In genomic region chr13:52024481-52024880, GRCh38 we compare ENCODE assay signal across 15 cellular contexts. TPM values are rescaled to one million over a fixed set of nuclear protein-coding genes. Genes with fewer than 3 reads are reported as not detected.
DNase-seq lines count a peak whose midpoint lies in the region; ATAC-seq, FAIRE-seq and TF ChIP-seq lines count a peak whose summit lies in the region.
"Had no signal": no experiment of that assay in that cellular context is flagged by ENCODE, and none has a peak within 500 bp of the region (broad histone marks: within the 10 kb centered on the region; RNA-seq: fewer than 3 reads in every experiment).

UTP14C (plus strand) TSS chr13:52024691; CDS start chr13:52028805, 4,114 bp downstream.

- H3F3A ChIP-seq in neural progenitor cell (ENCODE audit: low read depth): no peaks in the 10 kb centered on the region

- no peak within 1 kb of the TSS for H3K4me3 Mint-ChIP-seq in natural killer cell treated with Interleukin-12 subunit alpha and Interleukin-12 subunit beta and Interleukin-15 and Interleukin-18, amount 100 ng/mL, for 72 hours
- H3K4me3 Mint-ChIP-seq in natural killer cell (no peak within 1 kb of the TSS), neural progenitor cell (no peak within 1 kb of the TSS)

- H3K36me3 Mint-ChIP-seq in natural killer cell treated with Interleukin-12 subunit alpha and Interleukin-12 subunit beta and Interleukin-15 and Interleukin-18, amount 100 ng/mL, for 72 hours: peaks cover 43% of the 10 kb centered on the region
- H3K36me3 Mint-ChIP-seq in natural killer cell: peaks cover 23% of the 10 kb centered on the region
- H3K36me3 Mint-ChIP-seq in neural progenitor cell: peaks cover 72% of the 10 kb centered on the region

- H3K4me1 Mint-ChIP-seq in natural killer cell treated with Interleukin-12 subunit alpha and Interleukin-12 subunit beta and Interleukin-15 and Interleukin-18, amount 100 ng/mL, for 72 hours (ENCODE audit: low read depth in 2 of 2): peaks cover 24 to 32% of the 10 kb centered on the region in 2 donors
- H3K4me1 Mint-ChIP-seq in natural killer cell: peaks cover 39 to 42% of the 10 kb centered on the region in 2 donors
- H3K4me1 Mint-ChIP-seq in neural progenitor cell: no peaks in the 10 kb centered on the region

- H4K20me1 ChIP-seq in neural progenitor cell (ENCODE audit: low read depth): no peaks in the 10 kb centered on the region

- H3K36me3 ChIP-seq in neural progenitor cell: peaks cover 41% of the 10 kb centered on the region

- FAIRE-seq in frontal cortex (lab: Jason Lieb, UNC) (no peak), RCC 7860 (lab: Jason Lieb, UNC) (no peak)
- FAIRE-seq: pancreas, TTC549 had no signal

- H3K27ac Mint-ChIP-seq in natural killer cell treated with Interleukin-12 subunit alpha and Interleukin-12 subunit beta and Interleukin-15 and Interleukin-18, amount 100 ng/mL, for 72 hours: no peak within 1 kb of the TSS
- H3K27ac Mint-ChIP-seq in natural killer cell (no peak within 1 kb of the TSS), neural progenitor cell (no peak within 1 kb of the TSS)

- H2AFZ ChIP-seq in neural progenitor cell (replicated peaks): no peak within 1 kb of the TSS

- intact Hi-C loops in natural killer cell (cut with micrococcal nuclease): no loop called here

- DNase-seq in natural killer cell treated with Interleukin-12 subunit alpha and Interleukin-12 subunit beta and Interleukin-15 and Interleukin-18, amount 100 ng/mL, for 72 hours (ENCODE audit: low spot score): no peak
- DNase-seq in natural killer cell (no peak), frontal cortex (ENCODE audit: low spot score in 2 of 2) (no peak), neural progenitor cell (ENCODE audit: low spot score) (no peak), HT-29 (ENCODE audit: low spot score) (no peak), NCI-H2107 treated with DMSO at 0.1 percent for 48 hours (lab: John Stamatoyannopoulos, UW; ENCODE audit: unreplicated experiment) (no peak), RCC 7860 (ENCODE audit: low spot score) (no peak), NCI-H146 (lab: John Stamatoyannopoulos, UW) (no peak)
- DNase-seq: body of pancreas, DMS79 treated with DMSO at 0.1 percent for 48 hours, islet precursor cell, NCI-H2171 treated with DMSO at 0.1 percent for 48 hours, pancreas had no signal

- H3K9me3 Mint-ChIP-seq in natural killer cell treated with Interleukin-12 subunit alpha and Interleukin-12 subunit beta and Interleukin-15 and Interleukin-18, amount 100 ng/mL, for 72 hours: no peaks in the 10 kb centered on the region
- H3K9me3 Mint-ChIP-seq in natural killer cell (no peaks in the 10 kb centered on the region), neural progenitor cell (peaks cover 15% of the 10 kb centered on the region)

- H3K79me2 ChIP-seq in neural progenitor cell (ENCODE audit: low read depth): peaks cover 10% of the 10 kb centered on the region

- H3K27me3 ChIP-seq in neural progenitor cell: no peaks in the 10 kb centered on the region
- H3K27me3 ChIP-seq: body of pancreas, pancreas had no signal

- H3K4me2 ChIP-seq in neural progenitor cell: no peak within 1 kb of the TSS

- H3K9me3 ChIP-seq in neural progenitor cell (ENCODE audit: low read depth): peaks cover 5% of the 10 kb centered on the region
- H3K9me3 ChIP-seq: body of pancreas, pancreas had no signal

- H3K9ac ChIP-seq in neural progenitor cell: no peak within 1 kb of the TSS

- H3K27ac ChIP-seq in neural progenitor cell: no peak within 1 kb of the TSS
- H3K27ac ChIP-seq: pancreas had no signal

- no peaks in the 10 kb centered on the region for H3K27me3 Mint-ChIP-seq in natural killer cell treated with Interleukin-12 subunit alpha and Interleukin-12 subunit beta and Interleukin-15 and Interleukin-18, amount 100 ng/mL, for 72 hours
- H3K27me3 Mint-ChIP-seq in natural killer cell (ENCODE audit: low read depth in 2 of 2): no peaks in the 10 kb centered on the region
- H3K27me3 Mint-ChIP-seq in neural progenitor cell (ENCODE audit: insufficient read depth, low read depth): no peaks in the 10 kb centered on the region

- ATAC-seq in natural killer cell treated with Interleukin-12 subunit alpha and Interleukin-12 subunit beta and Interleukin-15 and Interleukin-18, amount 100 ng/mL, for 72 hours: no peak
- no peak for ATAC-seq in natural killer cell
- ATAC-seq: body of pancreas, esophagus mucosa had no signal

- no peaks in the 10 kb centered on the region for H3K4me1 ChIP-seq in neural progenitor cell

- no peak for TF ChIP-seq CTCF in natural killer cell (IDR thresholded peaks at IDR 0.05)
- no peak for TF ChIP-seq CTCF in neural progenitor cell (IDR thresholded peaks at IDR 0.05)

- H3K4me3 ChIP-seq in neural progenitor cell: no peak within 1 kb of the TSS
- H3K4me3 ChIP-seq: body of pancreas, pancreas had no signal

RNA-seq across cellular contexts. Expression of gene UTP14C, which starts in this region (rescaled TPM):
- total RNA-seq in natural killer cell treated with Interleukin-12 subunit alpha and Interleukin-12 subunit beta and Interleukin-15 and Interleukin-18, amount 100 ng/mL, for 72 hours: 10 to 100 TPM; 11.1 to 11.6 TPM
- 1 to 10 TPM; 6.2 to 9.8 (median 7.0) TPM for total RNA-seq in natural killer cell
- total RNA-seq in frontal cortex: 22.8 TPM
- 22.8 and 29.1 TPM in 2 replicates for total RNA-seq in neural progenitor cell (ENCODE audit: low replicate concordance)
- total RNA-seq in HT-29 (2014; rRNA removed; shearing (Covaris generic)): 5.5 and 6.5 TPM in 2 replicates
